Comparison of ENCODE assay signal across 7 cellular contexts in genomic region chr4:11010624-11011023, GRCh38.
"Had no signal": no experiment of that assay in that cellular context is flagged by ENCODE, and none has a peak within 500 bp of the region (broad histone marks: within the 10 kb centered on the region; RNA-seq: fewer than 3 reads in every experiment).

No MANE protein-coding gene starts in this region.

- FAIRE-seq: HTR-8/SVneo, K562 had no signal

- H3K4me2 ChIP-seq: KMS-11 had no signal

- DNase-seq: IMR-90, KBM-7, KG1 had no signal

- H3K4me3 ChIP-seq: K562 had no signal

- ATAC-seq: K562 had no signal

- H3K27ac ChIP-seq: HL-60, KMS-11 had no signal

- H3K9ac ChIP-seq: KMS-11 had no signal
